ENCODE assay signal across 1 cellular context in genomic region chr9:97802276-97802675, GRCh38.
TF ChIP-seq lines count a peak whose summit lies in the region.

No MANE protein-coding gene starts in this region.

TF ChIP-seq in WTC11, 78 proteins besides CTCF, POLR2A, EP300 and RAD21 (continued from another document):
- TF ChIP-seq USF1 (CRISPR knock-in tag; IDR thresholded peaks at IDR 0.05) (no peak), ZBTB43 (CRISPR knock-in tag; IDR thresholded peaks at IDR 0.05) (no peak), ZNF423 (CRISPR knock-in tag; IDR thresholded peaks at IDR 0.05) (no peak), ZNF263 (CRISPR knock-in tag; IDR thresholded peaks at IDR 0.05; ENCODE audit: low read depth) (no peak), NR3C1 (CRISPR knock-in tag; conservative IDR thresholded peaks at IDR 0.05; ENCODE audit: low read depth) (no peak), E2F5 (CRISPR knock-in tag; IDR thresholded peaks at IDR 0.05) (no peak)
